In genomic region chr5:108238936-108239887, GRCh38 we compare ENCODE assay signal across 21 cellular contexts.
DNase-seq lines count a peak whose midpoint lies in the region; ATAC-seq and TF ChIP-seq lines count a peak whose summit lies in the region.
"Had no signal": no experiment of that assay in that cellular context is flagged by ENCODE, and none has a peak within 500 bp of the region (broad histone marks: within the 10 kb centered on the region; RNA-seq: fewer than 3 reads in every experiment).

No MANE protein-coding gene starts in this region.

- H3K36me3 Mint-ChIP-seq in immature natural killer cell: peaks cover 0 to 24% (median 6%) of the 10 kb centered on the region in 3 donors
- H3K36me3 Mint-ChIP-seq: activated naive CD4-positive, alpha-beta T cell treated with anti-CD3 and anti-CD28 coated beads, Interleukin-2, amount 10 ng/mL, durations not matched to agents 7 days and 5 days had no signal

- no peak for TF ChIP-seq CTCF in C4-2B (conservative IDR thresholded peaks at IDR 0.05)

- peaks cover 0 to 2% of the 10 kb centered on the region in 2 donors for H3K4me1 Mint-ChIP-seq in immature natural killer cell
- H3K4me1 Mint-ChIP-seq: activated naive CD4-positive, alpha-beta T cell treated with anti-CD3 and anti-CD28 coated beads, Interleukin-2, amount 10 ng/mL, durations not matched to agents 7 days and 5 days had no signal

- no peak overlapping the region for H3K4me3 Mint-ChIP-seq in immature natural killer cell
- H3K4me3 Mint-ChIP-seq: activated CD8-positive, alpha-beta T cell treated with anti-CD3 and anti-CD28 coated beads, Interleukin-2, amount 10 ng/mL, durations not matched to agents 7 days and 5 days; activated naive CD4-positive, alpha-beta T cell treated with anti-CD3 and anti-CD28 coated beads, Interleukin-2, amount 10 ng/mL, durations not matched to agents 7 days and 5 days; activated T-cell treated with anti-CD3 and anti-CD28 coated beads, Interleukin-2, amount 50 U/mL, for 24 hours; CD4-positive, alpha-beta memory T cell; natural killer cell had no signal

- no peak overlapping the region for H3K27ac Mint-ChIP-seq in immature natural killer cell
- H3K27ac Mint-ChIP-seq: activated CD8-positive, alpha-beta T cell treated with anti-CD3 and anti-CD28 coated beads, Interleukin-2, amount 10 ng/mL, durations not matched to agents 7 days and 5 days; activated naive CD4-positive, alpha-beta T cell treated with anti-CD3 and anti-CD28 coated beads, Interleukin-2, amount 10 ng/mL, durations not matched to agents 7 days and 5 days; activated T-cell treated with anti-CD3 and anti-CD28 coated beads, Interleukin-2, amount 50 U/mL, for 24 hours; CD4-positive, alpha-beta memory T cell; natural killer cell had no signal

- H3K27me3 Mint-ChIP-seq in immature natural killer cell (ENCODE audit: low read depth in 3 of 3): no peaks in the 10 kb centered on the region
- H3K27me3 Mint-ChIP-seq: activated naive CD4-positive, alpha-beta T cell treated with anti-CD3 and anti-CD28 coated beads, Interleukin-2, amount 10 ng/mL, durations not matched to agents 7 days and 5 days; activated T-cell treated with anti-CD3 and anti-CD28 coated beads, Interleukin-2, amount 50 U/mL, for 24 hours; CD4-positive, alpha-beta memory T cell had no signal

- DNase-seq in H4 (ENCODE audit: low spot score) (peak; percentile 68), NCI-H69 (lab: John Stamatoyannopoulos, UW) (peak; percentile 98), immature natural killer cell (no peak), NCI-H524 (lab: John Stamatoyannopoulos, UW) (no peak), T1000 (lab: John Stamatoyannopoulos, UW) (no peak)
- DNase-seq: activated CD8-positive, alpha-beta T cell treated with anti-CD3 and anti-CD28 coated beads, Interleukin-2, amount 10 ng/mL, durations not matched to agents 7 days and 5 days; activated naive CD4-positive, alpha-beta T cell treated with anti-CD3 and anti-CD28 coated beads, Interleukin-2, amount 10 ng/mL, durations not matched to agents 7 days and 5 days; activated T-cell treated with anti-CD3 and anti-CD28 coated beads, Interleukin-2, amount 50 U/mL, for 24 hours; aorta; CD4-positive, alpha-beta memory T cell; natural killer cell; NCI-H1694; NCI-H526; pancreas; PC-9; stimulated activated naive CD8-positive, alpha-beta T cell treated with anti-CD3 and anti-CD28 coated beads, Interleukin-15, Interleukin-2, amounts not matched to agents 100 U/mL and 50 U/mL, for 24 hours; T-helper 2 cell had no signal

- ATAC-seq in esophagus mucosa (peak; percentile 35), HG02798 (IDR thresholded peaks at IDR 0.05; ENCODE audit: poor library complexity, unreplicated experiment) (no peak)
- ATAC-seq: activated CD8-positive, alpha-beta T cell treated with anti-CD3 and anti-CD28 coated beads, Interleukin-2, amount 10 ng/mL, durations not matched to agents 7 days and 5 days; natural killer cell; pancreas; stimulated activated naive CD8-positive, alpha-beta T cell treated with anti-CD3 and anti-CD28 coated beads, Interleukin-15, Interleukin-2, amounts not matched to agents 100 U/mL and 50 U/mL, for 24 hours had no signal

- peak overlapping the region; percentile 93 for H3K27ac ChIP-seq in C4-2B
- H3K27ac ChIP-seq: pancreas, PC-9, tibial nerve had no signal

- peaks cover 0 to 2% (median 0%) of the 10 kb centered on the region in 6 donors for H3K9me3 Mint-ChIP-seq in immature natural killer cell
- H3K9me3 Mint-ChIP-seq: activated naive CD4-positive, alpha-beta T cell treated with anti-CD3 and anti-CD28 coated beads, Interleukin-2, amount 10 ng/mL, durations not matched to agents 7 days and 5 days; activated T-cell treated with anti-CD3 and anti-CD28 coated beads, Interleukin-2, amount 50 U/mL, for 24 hours had no signal

Comparison
In these comparisons a context has a peak if more than half of its experiments do, and no peak if none do; other contexts are left out.
1. DNase-seq: peak in H4 (single experiment) and NCI-H69 (single experiment); none in immature natural killer cell (0 of 3), NCI-H524 (0 of 2) and T1000 (single experiment).